8 cellular contexts compared by ENCODE assay signal in genomic region chr19:35144600-35145436, GRCh38. TPM values are rescaled to one million over a fixed set of nuclear protein-coding genes. Genes with fewer than 3 reads are reported as not detected.
DNase-seq lines count a peak whose midpoint lies in the region; ATAC-seq lines count a peak whose summit lies in the region.
"Had no signal": no experiment of that assay in that cellular context is flagged by ENCODE, and none has a peak within 500 bp of the region (broad histone marks: within the 10 kb centered on the region; RNA-seq: fewer than 3 reads in every experiment).

No MANE protein-coding gene starts in this region.

- peak; percentile 33 to 44 for DNase-seq in activated CD4-positive, alpha-beta T cell treated with anti-CD3 and anti-CD28 coated beads for 4 hours
- DNase-seq in activated CD4-positive, alpha-beta T cell treated with anti-CD3 and anti-CD28 coated beads for 36 hours, result no peak
- DNase-seq in T-helper 1 cell (peak in 3 of 5 donors; percentile 25 to 27 (median 25)), neuronal stem cell (ENCODE audit: low spot score) (no peak)
- DNase-seq: activated naive CD8-positive, alpha-beta T cell treated with anti-CD3 and anti-CD28 coated beads, Interleukin-2, amount 10 ng/mL, durations not matched to agents 7 days and 5 days had no signal

- no peak overlapping the region for H2AK5ac ChIP-seq in neuronal stem cell (ENCODE audit: low read depth, low read length)

- peaks cover 17 to 19% of the 10 kb centered on the region in 2 donors for H3K4me1 ChIP-seq in neuronal stem cell (ENCODE audit: control insufficient read depth in 2 of 2, insufficient read depth in 1 of 2, low read depth in 1 of 2, low read length in 2 of 2)

- no peak overlapping the region for H3K9ac ChIP-seq in neuronal stem cell (ENCODE audit: low read depth, low read length, poor library complexity)

- no peaks in the 10 kb centered on the region for H3K36me3 Mint-ChIP-seq in activated CD4-positive, alpha-beta T cell treated with anti-CD3 and anti-CD28 coated beads for 36 hours (ENCODE audit: low read depth)
- H3K36me3 Mint-ChIP-seq: activated naive CD8-positive, alpha-beta T cell treated with anti-CD3 and anti-CD28 coated beads, Interleukin-2, amount 10 ng/mL, durations not matched to agents 7 days and 5 days had no signal

- POLR2A ChIA-PET in activated CD4-positive, alpha-beta T cell treated with anti-CD3 and anti-CD28 coated beads for 36 hours (lab: Charles Lee), result no interaction called here

- H4K8ac ChIP-seq in neuronal stem cell (ENCODE audit: low read depth, low read length), result no peak overlapping the region

- H3K4me3 Mint-ChIP-seq in activated CD4-positive, alpha-beta T cell treated with anti-CD3 and anti-CD28 coated beads for 36 hours, result no peak overlapping the region

- H2AFZ ChIP-seq in neuronal stem cell (ENCODE audit: low read length), result no peak overlapping the region

- no peaks in the 10 kb centered on the region for H3K9me3 Mint-ChIP-seq in activated CD4-positive, alpha-beta T cell treated with anti-CD3 and anti-CD28 coated beads for 36 hours (ENCODE audit: low read depth)
- H3K9me3 Mint-ChIP-seq: activated naive CD8-positive, alpha-beta T cell treated with anti-CD3 and anti-CD28 coated beads, Interleukin-2, amount 10 ng/mL, durations not matched to agents 7 days and 5 days had no signal

- ATAC-seq in activated CD4-positive, alpha-beta T cell treated with anti-CD3 and anti-CD28 coated beads for 36 hours, result no peak
- ATAC-seq in GM21390 (IDR thresholded peaks at IDR 0.05; ENCODE audit: unreplicated experiment) (no peak), GM21619 (IDR thresholded peaks at IDR 0.05; ENCODE audit: unreplicated experiment) (no peak)

- H3K23ac ChIP-seq in neuronal stem cell (ENCODE audit: low read depth, low read length, poor library complexity), result no peak overlapping the region

- no peak overlapping the region for H3K27ac Mint-ChIP-seq in activated CD4-positive, alpha-beta T cell treated with anti-CD3 and anti-CD28 coated beads for 36 hours
- H3K27ac Mint-ChIP-seq: activated naive CD8-positive, alpha-beta T cell treated with anti-CD3 and anti-CD28 coated beads, Interleukin-2, amount 10 ng/mL, durations not matched to agents 7 days and 5 days had no signal

- no peak overlapping the region for H3K14ac ChIP-seq in neuronal stem cell (ENCODE audit: low read length)

- CTCF ChIA-PET in activated CD4-positive, alpha-beta T cell treated with anti-CD3 and anti-CD28 coated beads for 36 hours (lab: Charles Lee), result interaction anchor here (1.3 to 2.8 kb wide), 3 partner anchors 8 to 78 kb away, joined by 7 to 10 read pairs (median 7); no protein-coding TSS in a partner anchor

- peaks cover 8% of the 10 kb centered on the region for H3K27me3 Mint-ChIP-seq in activated CD4-positive, alpha-beta T cell treated with anti-CD3 and anti-CD28 coated beads for 36 hours

- no peaks in the 10 kb centered on the region for H3K9me3 ChIP-seq in neuronal stem cell (replicated peaks in 1 of 2; ENCODE audit: control insufficient read depth in 2 of 2, insufficient read depth in 1 of 2, low read depth in 1 of 2, low read length in 2 of 2)

- no peak overlapping the region for H2BK15ac ChIP-seq in neuronal stem cell (ENCODE audit: low read length)

- WGBS in neuronal stem cell (ENCODE audit: extremely low coverage in 2 of 2, insufficient read length in 2 of 2, insufficient replicate concordance in 1 of 2), 2 donors, result no CpG with 5 or more reads among the region's 15 CpGs

- H3K36me3 ChIP-seq in neuronal stem cell (replicated peaks in 1 of 2; ENCODE audit: control insufficient read depth in 2 of 2, insufficient read depth in 2 of 2, low read length in 2 of 2), result no peaks in the 10 kb centered on the region

- no peak overlapping the region for H4K91ac ChIP-seq in neuronal stem cell (ENCODE audit: low read depth, low read length, poor library complexity)

- H3K4me1 Mint-ChIP-seq in activated CD4-positive, alpha-beta T cell treated with anti-CD3 and anti-CD28 coated beads for 36 hours, result peaks cover 31% of the 10 kb centered on the region

- H3K4me3 ChIP-seq in neuronal stem cell (ENCODE audit: low read length in 2 of 2), result no peak overlapping the region

- H3K79me1 ChIP-seq in neuronal stem cell (ENCODE audit: low read depth, low read length), result no peaks in the 10 kb centered on the region

- H3K27me3 ChIP-seq in neuronal stem cell (ENCODE audit: control insufficient read depth in 3 of 3, insufficient read depth in 3 of 3, low read depth in 1 of 3, low read length in 3 of 3), result peaks cover 2 to 74% (median 41%) of the 10 kb centered on the region in 3 experiments

- H3K27ac ChIP-seq in neuronal stem cell (replicated peaks; ENCODE audit: low read length), result no peak overlapping the region

- no peak overlapping the region for H2BK12ac ChIP-seq in neuronal stem cell (ENCODE audit: low read length)

- peak overlapping the region; percentile 25 for H3K18ac ChIP-seq in neuronal stem cell (ENCODE audit: low read length)

- H3K4ac ChIP-seq in neuronal stem cell (ENCODE audit: low read length), result no peak overlapping the region

- intact Hi-C loops in activated CD4-positive, alpha-beta T cell treated with anti-CD3 and anti-CD28 coated beads for 36 hours (cut with DNase I, micrococcal nuclease), result loop anchor here in 1 of 2 experiments (5.0 to 10.0 kb wide), 2 partner anchors 173 to 600 kb away; partner anchors contain the start of genes IGFLR1, LIN37, PSENEN and U2AF1L4

- no peak overlapping the region for H2BK120ac ChIP-seq in neuronal stem cell (ENCODE audit: low read depth, low read length)

- peak overlapping the region; percentile 23 for H3K4me2 ChIP-seq in neuronal stem cell (ENCODE audit: insufficient read depth, low read length, poor library complexity, severe bottlenecking)

- no peak overlapping the region for H2BK5ac ChIP-seq in neuronal stem cell (ENCODE audit: low read length)

RNA-seq across cellular contexts. Expression of gene FXYD7, which starts 1.8 kb away (rescaled TPM):
- under 1 TPM; 0.41 to 0.46 TPM for total RNA-seq in activated CD4-positive, alpha-beta T cell treated with anti-CD3 and anti-CD28 coated beads for 36 hours
- 2.3 TPM for polyA plus RNA-seq in neuronal stem cell (2013, experiment 1 of 2)
- polyA plus RNA-seq in neuronal stem cell (2013, experiment 2 of 2), result 2.6 TPM
- total RNA-seq: NCI-H460 had no signal

RNA-seq across cellular contexts. Expression of gene FXYD1, which starts 6.2 kb away (rescaled TPM):
- 1 to 10 TPM; 1.9 to 2.4 TPM for total RNA-seq in activated CD4-positive, alpha-beta T cell treated with anti-CD3 and anti-CD28 coated beads for 36 hours
- polyA plus RNA-seq in neuronal stem cell (2013, experiment 1 of 2), result 0.85 TPM
- 1.2 TPM for polyA plus RNA-seq in neuronal stem cell (2013, experiment 2 of 2)
- total RNA-seq: activated naive CD8-positive, alpha-beta T cell treated with anti-CD3 and anti-CD28 coated beads, Interleukin-2, amount 10 ng/mL, durations not matched to agents 7 days and 5 days; NCI-H460 had no signal

RNA-seq across cellular contexts. Expression of gene FXYD5, which starts 9.7 kb away (rescaled TPM):
- 100 to 1,000 TPM; 261 to 358 TPM for total RNA-seq in activated CD4-positive, alpha-beta T cell treated with anti-CD3 and anti-CD28 coated beads for 36 hours
- polyA plus RNA-seq in neuronal stem cell (2013, experiment 1 of 2), result 47.1 TPM
- 45.6 TPM for polyA plus RNA-seq in neuronal stem cell (2013, experiment 2 of 2)

RNA-seq across cellular contexts. Expression of gene LGI4, which starts 10.0 kb away (rescaled TPM):
- under 1 TPM; 0.66 to 0.67 TPM for total RNA-seq in activated CD4-positive, alpha-beta T cell treated with anti-CD3 and anti-CD28 coated beads for 36 hours
- 2.0 TPM for polyA plus RNA-seq in neuronal stem cell (2013, experiment 1 of 2)
- 1.8 TPM for polyA plus RNA-seq in neuronal stem cell (2013, experiment 2 of 2)

RNA-seq across cellular contexts. Expression of gene FXYD3, which starts 29.2 kb away (rescaled TPM):
- not detected for total RNA-seq in activated CD4-positive, alpha-beta T cell treated with anti-CD3 and anti-CD28 coated beads for 36 hours
- polyA plus RNA-seq in neuronal stem cell (2013, experiment 1 of 2), result 0.07 TPM
- polyA plus RNA-seq in neuronal stem cell (2013, experiment 2 of 2), result 0.12 TPM
- total RNA-seq: activated naive CD8-positive, alpha-beta T cell treated with anti-CD3 and anti-CD28 coated beads, Interleukin-2, amount 10 ng/mL, durations not matched to agents 7 days and 5 days; NCI-H460 had no signal

Comparison
In these comparisons a context has a peak if more than half of its experiments do, and no peak if none do; other contexts are left out.
1. DNase-seq: peak in activated CD4-positive, alpha-beta T cell treated with anti-CD3 and anti-CD28 coated beads for 4 hours (2 of 2) and T-helper 1 cell (3 of 5); none in activated CD4-positive, alpha-beta T cell treated with anti-CD3 and anti-CD28 coated beads for 36 hours (single experiment) and neuronal stem cell (single experiment).